ENCODE assay signal across 25 cellular contexts in genomic region chr1:71232166-71232763, GRCh38.
"Had no signal": no experiment of that assay in that cellular context is flagged by ENCODE, and none has a peak within 500 bp of the region (broad histone marks: within the 10 kb centered on the region; RNA-seq: fewer than 3 reads in every experiment).

No MANE protein-coding gene starts in this region.

- H3K4me3 ChIP-seq: hepatocyte, left ventricle myocardium inferior, psoas muscle, right lobe of liver, upper lobe of right lung had no signal

- H3K27me3 ChIP-seq: hepatocyte, right lobe of liver, upper lobe of right lung had no signal

- DNase-seq: activated CD4-positive, alpha-beta T cell treated with anti-CD3 and anti-CD28 coated beads for 1 hour; activated CD4-positive, alpha-beta T cell treated with anti-CD3 and anti-CD28 coated beads, Interleukin-2, amount 50 U/mL, for 1 hour; activated CD8-positive, alpha-beta T cell treated with anti-CD3 and anti-CD28 coated beads, Interleukin-2, amount 10 ng/mL, durations not matched to agents 7 days and 5 days; activated gamma-delta T cell; anterior cingulate cortex; caudate nucleus; effector CD4-positive, alpha-beta T cell; erythroblast; glutamatergic neuron; immature natural killer cell; kidney glomerular epithelial cell; left ventricle myocardium inferior; midbrain; psoas muscle; right lobe of liver; small intestine; stimulated activated CD4-positive, alpha-beta T cell treated with anti-CD3 and anti-CD28 coated beads, Interleukin-15, amount 100 ng/mL, for 24 hours; stimulated activated CD4-positive, alpha-beta T cell treated with anti-CD3 and anti-CD28 coated beads, Interleukin-2, amount 100 ng/mL, for 48 hours; stimulated activated CD8-positive, alpha-beta memory T cell treated with anti-CD3 and anti-CD28 coated beads, Interleukin-4, amount 100 ng/mL, for 48 hours; stimulated activated naive B cell treated with anti-CD40 and anti-IgM and Interleukin-4, amounts not matched to agents 10 μg/mL and 1 μg/mL and 100 μg/mL, for 72 hours; T-cell; upper lobe of right lung; WERI-Rb-1 had no signal

- ATAC-seq: activated CD8-positive, alpha-beta T cell treated with anti-CD3 and anti-CD28 coated beads, Interleukin-2, amount 10 ng/mL, durations not matched to agents 7 days and 5 days; natural killer cell treated with Interleukin-12 subunit alpha and Interleukin-12 subunit beta and Interleukin-15 and Interleukin-18, amount 100 ng/mL, for 72 hours; psoas muscle; right lobe of liver; stimulated activated naive B cell treated with anti-CD40 and anti-IgM and Interleukin-4, amounts not matched to agents 10 μg/mL and 1 μg/mL and 100 μg/mL, for 72 hours; T-cell; upper lobe of right lung had no signal

- H3K36me3 ChIP-seq: left ventricle myocardium inferior, right lobe of liver, upper lobe of right lung, WERI-Rb-1 had no signal

- H3K27ac ChIP-seq: left ventricle myocardium inferior, psoas muscle, right lobe of liver, upper lobe of right lung, WERI-Rb-1 had no signal

- H3K9me3 ChIP-seq: left ventricle myocardium inferior, psoas muscle, right lobe of liver, upper lobe of right lung had no signal

- H3K4me1 ChIP-seq: psoas muscle, right lobe of liver, upper lobe of right lung had no signal
